Comparison of ENCODE assay signal across 8 cellular contexts in the genomic region with DNA sequence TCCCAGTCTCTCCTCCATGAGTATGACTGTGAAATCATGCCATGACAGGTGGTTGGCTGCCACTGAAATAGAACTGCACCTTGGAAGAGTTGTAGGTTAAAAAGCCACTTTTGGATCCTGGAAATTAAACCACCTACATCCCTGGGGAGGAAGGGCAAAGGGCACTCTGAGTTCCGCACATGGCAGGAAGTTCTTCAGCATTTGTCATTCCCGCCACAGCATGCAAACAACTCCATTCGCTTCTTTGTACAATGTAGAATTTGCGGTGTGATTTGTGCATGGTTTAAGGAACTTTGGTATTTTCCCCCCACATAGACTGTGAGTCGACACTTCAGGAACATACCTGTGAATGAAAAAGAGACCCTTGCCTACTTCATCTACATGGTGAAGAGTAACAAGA. TPM values are rescaled to one million over a fixed set of nuclear protein-coding genes. Genes with fewer than 3 reads are reported as not detected.
"Had no signal": no experiment of that assay in that cellular context is flagged by ENCODE, and none has a peak within 500 bp of the region (broad histone marks: within the 10 kb centered on the region; RNA-seq: fewer than 3 reads in every experiment).

No MANE protein-coding gene starts in this region.

- ATAC-seq: GM23338 had no signal

- H2AFZ ChIP-seq: GM23338 had no signal

- DNase-seq: H9, HCEC 1CT had no signal

- H3K4me3 ChIP-seq: GM23338 had no signal

- FAIRE-seq: H1, H54, HTR-8/SVneo had no signal

- H3K4me2 ChIP-seq: GM23338 had no signal

RNA-seq across cellular contexts. Expression of gene HAND1, which starts 22.4 kb away (rescaled TPM):
- total RNA-seq: GM23338, H1, H9, HT-29 had no signal
- polyA plus RNA-seq: GM23338, IgD-negative memory B cell had no signal
